27 cellular contexts compared by ENCODE assay signal in the genomic region with DNA sequence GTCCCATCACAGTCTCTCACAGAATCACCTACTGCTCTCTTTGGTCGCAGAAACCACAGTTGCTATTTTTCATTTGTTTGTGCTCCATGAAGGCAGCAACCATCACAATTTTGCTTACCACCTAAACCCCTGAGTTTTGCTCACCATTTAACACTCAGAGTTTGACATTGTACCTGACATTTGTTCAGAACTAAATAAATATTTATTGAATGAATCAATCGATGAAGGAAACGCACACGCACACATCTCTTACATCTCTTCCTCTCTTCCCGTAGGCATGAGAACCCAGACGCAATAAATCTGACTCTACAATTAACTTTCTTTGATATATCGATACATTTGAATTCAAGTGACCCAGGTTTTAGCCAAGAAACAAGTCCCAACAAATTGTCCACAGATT.
DNase-seq lines count a peak whose midpoint lies in the region; ATAC-seq and TF ChIP-seq lines count a peak whose summit lies in the region.
"Had no signal": no experiment of that assay in that cellular context is flagged by ENCODE, and none has a peak within 500 bp of the region (broad histone marks: within the 10 kb centered on the region; RNA-seq: fewer than 3 reads in every experiment).

No MANE protein-coding gene starts in this region.

- peak overlapping the region; percentile 93 for H3K27ac ChIP-seq in SK-N-MC
- no peak overlapping the region for H3K27ac ChIP-seq in CD8-positive, alpha-beta memory T cell (ENCODE audit: low read depth, low read length)
- H3K27ac ChIP-seq: A549, parathyroid adenoma, upper lobe of left lung, VCaP had no signal

- CTCF ChIA-PET in CD8-positive, alpha-beta memory T cell (lab: Charles Lee), result no interaction called here

- no peaks in the 10 kb centered on the region for H3K36me3 ChIP-seq in SK-N-MC (ENCODE audit: insufficient read depth, low read length)
- no peaks in the 10 kb centered on the region for H3K36me3 ChIP-seq in CD8-positive, alpha-beta memory T cell (ENCODE audit: insufficient read depth, low read length)
- H3K36me3 ChIP-seq: upper lobe of left lung had no signal

- DNase-seq in natural killer cell treated with Interleukin-12 subunit alpha and Interleukin-12 subunit beta and Interleukin-15 and Interleukin-18, amount 100 ng/mL, for 72 hours (ENCODE audit: low spot score), result no peak
- DNase-seq in natural killer cell (no peak), SK-N-MC (ENCODE audit: low read depth, low spot score) (no peak), left lobe of liver (ENCODE audit: low spot score) (no peak), GOT3 (lab: John Stamatoyannopoulos, UW) (no peak), HK-2 (ENCODE audit: unreplicated experiment) (no peak), OCI-M2 (lab: John Stamatoyannopoulos, UW; ENCODE audit: unreplicated experiment) (no peak)
- DNase-seq in CD8-positive, alpha-beta memory T cell, result no peak
- DNase-seq: activated CD4-positive, alpha-beta T cell treated with anti-CD3 and anti-CD28 coated beads, Interleukin-2, amount 50 U/mL, for 1 hour; aorta; C1 segment of cervical spinal cord; Calu3; effector CD8-positive, alpha-beta T cell; Karpas-422; NCI-H1930; NCI-H2227 treated with DMSO at 0.1 percent for 48 hours; SHP77; upper lobe of left lung had no signal

- no peaks in the 10 kb centered on the region for H3K27me3 ChIP-seq in CD8-positive, alpha-beta memory T cell (ENCODE audit: insufficient read depth, low read length, poor library complexity, severe bottlenecking)
- H3K27me3 ChIP-seq: upper lobe of left lung had no signal

- TF ChIP-seq CTCF in natural killer cell (IDR thresholded peaks at IDR 0.05), result no peak

- H3K9me3 Mint-ChIP-seq in natural killer cell treated with Interleukin-12 subunit alpha and Interleukin-12 subunit beta and Interleukin-15 and Interleukin-18, amount 100 ng/mL, for 72 hours, result peaks cover 10% of the 10 kb centered on the region
- peaks cover 0 to 3% of the 10 kb centered on the region in 2 donors for H3K9me3 Mint-ChIP-seq in natural killer cell
- H3K9me3 Mint-ChIP-seq in CD8-positive, alpha-beta memory T cell, result peaks cover 0 to 14% (median 10%) of the 10 kb centered on the region in 5 donors

- intact Hi-C loops in natural killer cell (cut with micrococcal nuclease), result no loop called here

- peak overlapping the region; percentile 42 for H3K4me3 ChIP-seq in SK-N-MC
- H3K4me3 ChIP-seq in CD8-positive, alpha-beta memory T cell (ENCODE audit: low read length), result no peak overlapping the region
- H3K4me3 ChIP-seq: A549, upper lobe of left lung had no signal

- POLR2A ChIA-PET in CD8-positive, alpha-beta memory T cell (lab: Charles Lee), result no interaction called here

- H3K4me1 ChIP-seq in CD8-positive, alpha-beta memory T cell (ENCODE audit: insufficient read depth, low read length), result no peaks in the 10 kb centered on the region
- H3K4me1 ChIP-seq: A549 had no signal

- peaks cover 15 to 17% of the 10 kb centered on the region in 2 donors for H3K4me1 Mint-ChIP-seq in natural killer cell treated with Interleukin-12 subunit alpha and Interleukin-12 subunit beta and Interleukin-15 and Interleukin-18, amount 100 ng/mL, for 72 hours (ENCODE audit: low read depth in 2 of 2)
- H3K4me1 Mint-ChIP-seq in natural killer cell, result no peaks in the 10 kb centered on the region
- no peaks in the 10 kb centered on the region for H3K4me1 Mint-ChIP-seq in CD8-positive, alpha-beta memory T cell
- H3K4me1 Mint-ChIP-seq: memory B cell had no signal

- H3K9ac ChIP-seq in SK-N-MC (ENCODE audit: insufficient read length), result no peak overlapping the region
- H3K9ac ChIP-seq: parathyroid adenoma had no signal

- peaks cover 5% of the 10 kb centered on the region; the same call in 1 of the 2 replicates for H3K9me3 ChIP-seq in SK-N-MC (ENCODE audit: low read depth, low read length)
- no peaks in the 10 kb centered on the region for H3K9me3 ChIP-seq in CD8-positive, alpha-beta memory T cell (ENCODE audit: low read length)
- H3K9me3 ChIP-seq: A549, upper lobe of left lung had no signal

- H3K36me3 Mint-ChIP-seq in natural killer cell treated with Interleukin-12 subunit alpha and Interleukin-12 subunit beta and Interleukin-15 and Interleukin-18, amount 100 ng/mL, for 72 hours, result peaks cover 8% of the 10 kb centered on the region
- H3K36me3 Mint-ChIP-seq in natural killer cell, result peaks cover 7% of the 10 kb centered on the region
- peaks cover 0 to 7% (median 1%) of the 10 kb centered on the region in 3 donors for H3K36me3 Mint-ChIP-seq in CD8-positive, alpha-beta memory T cell
- H3K36me3 Mint-ChIP-seq: memory B cell had no signal

- peaks cover 13 to 14% of the 10 kb centered on the region in 2 donors for H3K27me3 Mint-ChIP-seq in natural killer cell treated with Interleukin-12 subunit alpha and Interleukin-12 subunit beta and Interleukin-15 and Interleukin-18, amount 100 ng/mL, for 72 hours
- H3K27me3 Mint-ChIP-seq in natural killer cell (ENCODE audit: low read depth in 2 of 2), result peaks cover 7 to 18% of the 10 kb centered on the region in 2 donors
- H3K27me3 Mint-ChIP-seq in CD8-positive, alpha-beta memory T cell, result peaks cover 0 to 7% of the 10 kb centered on the region in 2 donors

- peak overlapping the region; percentile 50 for H3K4me3 Mint-ChIP-seq in natural killer cell treated with Interleukin-12 subunit alpha and Interleukin-12 subunit beta and Interleukin-15 and Interleukin-18, amount 100 ng/mL, for 72 hours
- H3K4me3 Mint-ChIP-seq in natural killer cell, result no peak overlapping the region
- no peak overlapping the region for H3K4me3 Mint-ChIP-seq in CD8-positive, alpha-beta memory T cell
- H3K4me3 Mint-ChIP-seq: activated T-helper 17 cell treated with anti-CD3 and anti-CD28 coated beads, Interleukin-2, amount 50 U/mL, for 72 hours; memory B cell; T-helper 1 cell treated with Interleukin-12 subunit alpha and Interleukin-12 subunit beta and Interleukin-4 antibody, amounts not matched to agents 30 μg/mL and 1 μg/mL, for 36 hours had no signal

- ATAC-seq in natural killer cell treated with Interleukin-12 subunit alpha and Interleukin-12 subunit beta and Interleukin-15 and Interleukin-18, amount 100 ng/mL, for 72 hours, result no peak
- ATAC-seq in natural killer cell (no peak), left lobe of liver (peak; percentile 58)
- ATAC-seq: A549; activated T-helper 17 cell treated with anti-CD3 and anti-CD28 coated beads, Interleukin-2, amount 50 U/mL, for 72 hours; HCT116; sciatic nerve had no signal

- H3K27ac Mint-ChIP-seq in natural killer cell treated with Interleukin-12 subunit alpha and Interleukin-12 subunit beta and Interleukin-15 and Interleukin-18, amount 100 ng/mL, for 72 hours, result peak overlapping the region in 1 of 2 donors; percentile 29
- no peak overlapping the region for H3K27ac Mint-ChIP-seq in natural killer cell
- no peak overlapping the region for H3K27ac Mint-ChIP-seq in CD8-positive, alpha-beta memory T cell
- H3K27ac Mint-ChIP-seq: activated naive CD4-positive, alpha-beta T cell treated with anti-CD3 and anti-CD28 coated beads, Interleukin-2, amount 50 U/mL, for 72 hours; activated T-helper 17 cell treated with anti-CD3 and anti-CD28 coated beads, Interleukin-2, amount 50 U/mL, for 72 hours; memory B cell; T-helper 1 cell treated with Interleukin-12 subunit alpha and Interleukin-12 subunit beta and Interleukin-4 antibody, amounts not matched to agents 30 μg/mL and 1 μg/mL, for 36 hours had no signal
